In the genomic region with DNA sequence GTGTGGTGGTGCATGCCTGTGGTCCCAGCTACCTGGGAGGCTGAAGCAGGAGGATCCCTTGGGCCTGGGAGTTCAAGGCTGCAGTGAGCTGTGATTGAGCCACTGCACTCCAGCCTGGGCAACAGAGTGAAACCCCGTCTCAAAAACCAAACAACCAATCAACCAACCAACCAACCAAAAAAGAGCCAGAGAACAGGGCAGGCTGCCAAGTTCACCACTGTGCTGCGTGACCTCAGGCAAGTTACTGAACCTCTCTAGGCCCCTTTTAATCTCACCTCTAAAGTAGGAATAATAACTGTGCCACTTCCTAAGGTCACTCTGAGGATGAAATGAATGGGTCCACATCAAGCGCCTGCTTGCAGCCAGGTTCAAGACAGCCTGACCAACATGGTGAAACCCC, we compare ENCODE assay signal across 30 cellular contexts. TPM values are rescaled to one million over a fixed set of nuclear protein-coding genes. Genes with fewer than 3 reads are reported as not detected.
"Had no signal": no experiment of that assay in that cellular context is flagged by ENCODE, and none has a peak within 500 bp of the region (broad histone marks: within the 10 kb centered on the region; RNA-seq: fewer than 3 reads in every experiment).

No MANE protein-coding gene starts in this region.

- H3K4me1 ChIP-seq: ascending aorta, testis had no signal

- DNase-seq: activated CD4-positive, alpha-beta T cell treated with anti-CD3 and anti-CD28 coated beads for 1 hour; activated CD8-positive, alpha-beta memory T cell treated with anti-CD3 and anti-CD28 coated beads for 24 hours; activated CD8-positive, alpha-beta memory T cell treated with anti-CD3 and anti-CD28 coated beads, Interleukin-2, amount 50 U/mL, for 4 hours; activated naive CD4-positive, alpha-beta T cell; activated T-cell treated with anti-CD3 and anti-CD28 coated beads, Interleukin-2, amount 50 U/mL, for 4 hours; brain microvascular endothelial cell; caudate nucleus; dermis blood vessel endothelial cell; effector CD8-positive, alpha-beta T cell; erythroblast; foreskin fibroblast; heart right ventricle; kidney; naive B cell; stimulated activated CD4-positive, alpha-beta T cell treated with anti-CD3 and anti-CD28 coated beads, Interleukin-2, amount 100 ng/mL, for 48 hours; stimulated activated CD8-positive, alpha-beta memory T cell treated with anti-CD3 and anti-CD28 coated beads, Interleukin-4, amount 100 ng/mL, for 48 hours; stimulated activated naive B cell treated with anti-CD40 and anti-IgM and Interleukin-4, amounts not matched to agents 10 μg/mL and 1 μg/mL and 100 μg/mL, for 72 hours; testis; upper lobe of left lung had no signal

- H3K27ac ChIP-seq: adrenal gland, ascending aorta, brain microvascular endothelial cell, heart right ventricle, lower lobe of right lung, neural progenitor cell, testis, upper lobe of left lung had no signal

- H3K4me3 ChIP-seq: adrenal gland, ascending aorta, heart right ventricle, lower lobe of right lung, neural progenitor cell, testis, upper lobe of left lung had no signal

- H3K9me3 ChIP-seq: adrenal gland, ascending aorta, lower lobe of right lung, testis had no signal

- H3K9ac ChIP-seq: neural progenitor cell had no signal

- H3K36me3 ChIP-seq: adrenal gland, ascending aorta, brain microvascular endothelial cell, heart right ventricle, lower lobe of right lung, neural progenitor cell, upper lobe of left lung had no signal

- ATAC-seq: activated T-cell treated with anti-CD3 and anti-CD28 coated beads, Interleukin-2, amount 50 U/mL, for 4 hours; heart right ventricle; left lobe of liver; stimulated activated naive B cell treated with anti-CD40 and anti-IgM and Interleukin-4, amounts not matched to agents 10 μg/mL and 1 μg/mL and 100 μg/mL, for 72 hours had no signal

RNA-seq across cellular contexts. Expression of a gene that starts 16.9 kb away (rescaled TPM):
- total RNA-seq: fibroblast of lung, osteocyte had no signal

RNA-seq across cellular contexts. Expression of a gene that starts 46.9 kb away (rescaled TPM):
- total RNA-seq: activated T-cell treated with anti-CD3 and anti-CD28 coated beads, Interleukin-2, amount 50 U/mL, for 4 hours; activated T-helper 2 cell treated with anti-CD3 and anti-CD28 coated beads, Interferon-gamma antibody, Interleukin-2, Interleukin-4, amounts not matched to agents 10 μg/mL and 5 μg/mL and 100 μg/mL, durations not matched to agents 14 hours and 24 hours and 36 hours; adrenal gland; ascending aorta; dermis blood vessel endothelial cell; fibroblast of lung; heart right ventricle; kidney; left lobe of liver; lower lobe of right lung; mesenteric fat pad; mucosa of gallbladder; osteocyte; progenitor cell of endocrine pancreas; upper lobe of left lung had no signal
